Comparison of ENCODE assay signal across 8 cellular contexts in the genomic region with DNA sequence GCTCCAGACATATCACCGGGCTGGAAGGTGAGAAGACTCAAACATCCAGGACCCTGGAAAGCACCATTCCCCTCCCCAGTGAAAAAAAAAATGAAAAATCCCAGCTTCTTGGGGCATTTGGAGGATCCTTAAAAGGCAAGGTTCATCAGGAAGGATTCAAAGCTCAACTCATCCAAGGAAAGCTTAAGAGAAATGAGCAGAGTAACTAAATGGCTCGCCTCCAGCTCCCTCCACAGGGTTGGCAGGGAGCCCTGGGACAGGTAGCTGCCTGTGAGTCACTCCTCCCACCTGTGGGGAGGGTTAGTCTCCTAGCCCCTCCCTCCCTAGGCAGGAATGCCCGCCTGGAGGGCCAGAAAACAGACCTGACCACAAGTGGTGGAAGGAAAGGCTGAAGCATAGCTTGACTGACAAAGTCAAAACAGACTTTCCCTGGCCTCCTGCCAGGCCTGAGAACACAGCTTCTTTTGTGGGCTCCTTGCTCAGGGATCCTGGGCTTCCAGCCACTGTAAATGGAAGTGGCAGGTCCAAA. TPM values are rescaled to one million over a fixed set of nuclear protein-coding genes. Genes with fewer than 3 reads are reported as not detected.
DNase-seq lines count a peak whose midpoint lies in the region; ATAC-seq, FAIRE-seq and TF ChIP-seq lines count a peak whose summit lies in the region.

No MANE protein-coding gene starts in this region.

- no TSS peak for BruUV-seq in GM12878 (replicated peaks; lab: Mats Ljungman, UMichigan)

- TF ChIP-seq POLR2A in GM12878 (IDR thresholded peaks at IDR 0.05; ENCODE audit: low read depth, low read length) = no peak

- intact Hi-C loops in GM12878 (cut with micrococcal nuclease; ENCODE audit: unreplicated experiment) = loop anchor here (5.0 kb wide), 1 partner anchor 94 kb away; no protein-coding TSS in a partner anchor

- no peaks in the 10 kb centered on the region for H3K36me3 ChIP-seq in H7 (replicated peaks; ENCODE audit: control insufficient read depth, insufficient read depth, low read length)
- no peaks in the 10 kb centered on the region for H3K36me3 ChIP-seq in GM12878 (ENCODE audit: control insufficient read depth in 2 of 2, insufficient read depth in 2 of 2, low read length in 1 of 2)

- in situ Hi-C loops in ACHN (cut with HindIII; ENCODE audit: low pct_ligation_motif_present, low pct_unique_long_range_greater_than_20kb, low sequenced_read_pairs) (no loop called here), GM12878 (cut with MboI) (no loop called here)

- POLR2A ChIA-PET in GM12878 (lab: Charles Lee) = interaction anchor here (0.6 to 7.6 kb wide), 12 partner anchors 8 to 175 kb away, joined by 3 to 95 read pairs (median 4); partner anchors contain the start of genes G0S2 and UTP25

- TF ChIP-seq RAD21 in GM12878 (IDR thresholded peaks at IDR 0.05; ENCODE audit: insufficient read depth, low read depth, low read length) = no peak

- H4K20me1 ChIP-seq in GM12878 (ENCODE audit: control insufficient read depth, insufficient read depth) = no peaks in the 10 kb centered on the region

- no peak overlapping the region for H3K9ac ChIP-seq in GM12878 (ENCODE audit: control insufficient read depth, insufficient read depth, low read length)

- H3K4me2 ChIP-seq in GM12878 (ENCODE audit: control insufficient read depth, insufficient read depth) = no peak overlapping the region

- no peak overlapping the region for H3K27ac ChIP-seq in GM12878 (ENCODE audit: control insufficient read depth, insufficient read depth)

- no peak overlapping the region for H2AFZ ChIP-seq in GM12878 (ENCODE audit: control insufficient read depth, low read depth, low read length)

- RAD21 ChIA-PET in GM12878 (lab: Charles Lee; ENCODE audit: unreplicated experiment) = interaction anchor here (0.7 to 15.7 kb wide), 23 partner anchors 9 to 98 kb away, joined by 3 to 195 read pairs (median 7); partner anchors contain the start of gene G0S2

- DNase-seq in ACHN (peak; percentile 42), H7 (peak; percentile 85), RPMI7951 (ENCODE audit: low read depth) (peak; percentile 91), GM12878 (ENCODE audit: low read depth, low spot score) (no peak), left kidney (ENCODE audit: low read depth, low spot score) (peak; percentile 61)
- DNase-seq in stimulated activated CD8-positive, alpha-beta memory T cell treated with anti-CD3 and anti-CD28 coated beads, Interleukin-2, amount 100 ng/mL, for 48 hours (ENCODE audit: low read depth in 2 of 2) = peak; percentile 50 to 51

- TF ChIP-seq CTCF in GM12878 (IDR thresholded peaks at IDR 0.05 in 2 of 3, conservative IDR thresholded peaks at IDR 0.05 in 1 of 3; ENCODE audit: control insufficient read depth in 2 of 3, extremely low read depth in 1 of 3, insufficient read depth in 1 of 3, low read depth in 3 of 3, low read length in 3 of 3) = no peak

- H3K4me1 ChIP-seq in GM12878 (ENCODE audit: control insufficient read depth, insufficient read depth, low read length) = peaks cover 26% of the 10 kb centered on the region

- 41% methylated on average over 3 of the region's 3 CpGs for WGBS in GM12878 (ENCODE audit: insufficient coverage, insufficient replicate concordance, low lambda C conversion rate, missing lambda C conversion rate)

- TF ChIP-seq EP300 in GM12878 (IDR thresholded peaks at IDR 0.05; ENCODE audit: borderline replicate concordance in 1 of 2, control insufficient read depth in 1 of 2, low read depth in 2 of 2, low read length in 2 of 2) = no peak

- H3K9me3 ChIP-seq in GM12878 (replicated peaks; ENCODE audit: control insufficient read depth, insufficient read depth, low read length) = no peaks in the 10 kb centered on the region

- SMC1A ChIA-PET in GM12878 (lab: Charles Lee; ENCODE audit: uncharacterized antibody, unreplicated experiment) = interaction anchor here (0.6 to 17.6 kb wide), 25 partner anchors 11 to 103 kb away, joined by 3 to 261 read pairs (median 3); partner anchors contain the start of genes G0S2, HSD11B1 and TRAF3IP3

- CTCF ChIA-PET in GM12878 (lab: Yijun Ruan, JAX) = interaction anchor here (0.6 to 4.0 kb wide), 27 partner anchors 9 to 172 kb away, joined by 3 to 58 read pairs (median 5); partner anchors contain the start of genes C1orf74, G0S2 and TRAF3IP3

- ATAC-seq in GM12878 = peak; percentile 49
- no peak for ATAC-seq in HG03025 (IDR thresholded peaks at IDR 0.05; ENCODE audit: low FRiP score, unreplicated experiment)
- no peak for ATAC-seq in GM21528 (IDR thresholded peaks at IDR 0.05; ENCODE audit: low FRiP score, unreplicated experiment)

- no peak for FAIRE-seq in GM12878 (lab: Jason Lieb, UNC)

- H3K27me3 ChIP-seq in H7 (ENCODE audit: control insufficient read depth, insufficient read depth, low read length) (no peaks in the 10 kb centered on the region; the same call in 1 of the 2 replicates), GM12878 (replicated peaks in 1 of 2; ENCODE audit: control insufficient read depth in 2 of 2, insufficient read depth in 2 of 2, low read length in 1 of 2) (no peaks in the 10 kb centered on the region)

- no peaks in the 10 kb centered on the region for H3K79me2 ChIP-seq in GM12878 (ENCODE audit: control insufficient read depth, insufficient read depth, low read length)

- H3K4me3 ChIP-seq in H7 (ENCODE audit: insufficient read depth, low read depth, low read length) (no peak overlapping the region), GM12878 (no peak overlapping the region)

TF ChIP-seq in GM12878, 131 proteins besides CTCF, POLR2A, EP300 and RAD21 (continues in another document):
- TF ChIP-seq GATAD2B (conservative IDR thresholded peaks at IDR 0.05; ENCODE audit: low read depth) (0 out of 2 replicates have a peak, but pooled peaks have one; percentile 30), SREBF2 (IDR thresholded peaks at IDR 0.05; ENCODE audit: low read length) (no peak)

RNA-seq across cellular contexts. Expression of gene LAMB3, which starts 0.7 kb away (rescaled TPM):
- 0.45 and 1.0 TPM in 2 replicates for total RNA-seq in H7 (2014; rRNA removed; shearing (Covaris generic))
- total RNA-seq in RPMI7951 (2014; rRNA removed; shearing (Covaris generic)) = 20.2 and 22.5 TPM in 2 replicates
- total RNA-seq in GM12878 (2013; cell fraction: nucleolus; rRNA removed) = 1.8 and 2.5 TPM in 2 replicates
- 0.11 and 1.2 TPM in 2 replicates for total RNA-seq in GM12878 (2014; rRNA removed)
- total RNA-seq in GM12878 (2014; rRNA removed; fragmentation: Illumina TruSeq; extraction: Trizol) = 0.09 TPM in 2 replicates
- 0.31 and 0.64 TPM in 2 replicates for total RNA-seq in GM12878 (2021)
- polyA plus RNA-seq in GM12878 (2011; ENCODE audit: low read depth) = 0.14 TPM
- 0.92 and 1.8 TPM in 2 replicates for polyA plus RNA-seq in GM12878 (2011; rRNA removed)
- 2.2 and 2.6 TPM in 2 replicates for polyA plus RNA-seq in GM12878 (2011; cell fraction: cytosol; rRNA removed)
- polyA plus RNA-seq in GM12878 (2011; cell fraction: nucleus; rRNA removed) = 2.1 and 4.1 TPM in 2 replicates
- polyA plus RNA-seq in GM12878 (2012) = 0.44 and 0.65 TPM in 2 replicates
- polyA plus RNA-seq in GM12878 (2014; fragmentation: Illumina TruSeq; extraction: Trizol) = 0.04 TPM in 1 of 2 replicates, not detected in the other
- polyA plus RNA-seq in GM12878 (2014; fragmentation: Nextera tagmentation; extraction: Ambion mirVana) = under 1 TPM in 1 of 2 experiments, not detected in 1; 0.04 TPM
- polyA plus RNA-seq in GM12878 (2014; rRNA removed) = 0.10 and 0.25 TPM in 2 replicates
- under 1 TPM; 0.10 to 0.19 TPM for polyA plus RNA-seq in GM12878 (2016; fragmentation: Nextera tagmentation; extraction: Ambion mirVana)
- polyA minus RNA-seq in GM12878 (2011; rRNA and poly(A)+ RNA removed) = 1.6 and 2.9 TPM in 2 replicates
- 2.3 and 2.5 TPM in 2 replicates for polyA minus RNA-seq in GM12878 (2011; cell fraction: cytosol; rRNA and poly(A)+ RNA removed)
- polyA minus RNA-seq in GM12878 (2011; cell fraction: nucleus; rRNA and poly(A)+ RNA removed) = 2.1 and 2.7 TPM in 2 replicates

RNA-seq across cellular contexts. Expression of gene G0S2, which starts 22.3 kb away (rescaled TPM):
- 0.48 and 0.74 TPM in 2 replicates for total RNA-seq in H7 (2014; rRNA removed; shearing (Covaris generic))
- total RNA-seq in RPMI7951 (2014; rRNA removed; shearing (Covaris generic)) = 20.9 and 31.5 TPM in 2 replicates
- 0.69 TPM in 1 of 2 replicates, not detected in the other for total RNA-seq in GM12878 (2013; cell fraction: nucleolus; rRNA removed)
- 0.22 and 0.34 TPM in 2 replicates for total RNA-seq in GM12878 (2014; rRNA removed)
- total RNA-seq in GM12878 (2014; rRNA removed; fragmentation: Illumina TruSeq; extraction: Trizol) = 0.18 TPM in 1 of 2 replicates, not detected in the other
- total RNA-seq in GM12878 (2021) = 0.24 and 0.51 TPM in 2 replicates
- not detected for polyA plus RNA-seq in GM12878 (2011; ENCODE audit: low read depth)
- polyA plus RNA-seq in GM12878 (2011; rRNA removed) = 0.13 and 0.26 TPM in 2 replicates
- 0.31 and 0.32 TPM in 2 replicates for polyA plus RNA-seq in GM12878 (2011; cell fraction: cytosol; rRNA removed)
- 0.18 TPM in 1 of 2 replicates, not detected in the other for polyA plus RNA-seq in GM12878 (2011; cell fraction: nucleus; rRNA removed)
- polyA plus RNA-seq in GM12878 (2012) = 1.2 and 3.6 TPM in 2 replicates
- 0.13 TPM in 1 of 2 replicates, not detected in the other for polyA plus RNA-seq in GM12878 (2014; fragmentation: Illumina TruSeq; extraction: Trizol)
- under 1 TPM; 0.07 to 0.08 TPM for polyA plus RNA-seq in GM12878 (2014; fragmentation: Nextera tagmentation; extraction: Ambion mirVana)
- polyA plus RNA-seq in GM12878 (2014; rRNA removed) = 0.26 TPM in 1 of 2 replicates, not detected in the other
- under 1 TPM; 0.20 to 0.48 TPM for polyA plus RNA-seq in GM12878 (2016; fragmentation: Nextera tagmentation; extraction: Ambion mirVana)
- not detected in 2 replicates for polyA minus RNA-seq in GM12878 (2011; rRNA and poly(A)+ RNA removed)
- polyA minus RNA-seq in GM12878 (2011; cell fraction: cytosol; rRNA and poly(A)+ RNA removed) = not detected in 2 replicates
- polyA minus RNA-seq in GM12878 (2011; cell fraction: nucleus; rRNA and poly(A)+ RNA removed) = not detected in 2 replicates

RNA-seq across cellular contexts. Expression of gene HSD11B1, which starts 51.7 kb away (rescaled TPM):
- total RNA-seq in H7 (2014; rRNA removed; shearing (Covaris generic)) = not detected in 2 replicates
- total RNA-seq in RPMI7951 (2014; rRNA removed; shearing (Covaris generic)) = 0.20 and 0.72 TPM in 2 replicates
- total RNA-seq in GM12878 (2013; cell fraction: nucleolus; rRNA removed) = not detected in 2 replicates
- total RNA-seq in GM12878 (2014; rRNA removed) = not detected in 2 replicates
- not detected in 2 replicates for total RNA-seq in GM12878 (2014; rRNA removed; fragmentation: Illumina TruSeq; extraction: Trizol)
- not detected in 2 replicates for total RNA-seq in GM12878 (2021)
- not detected for polyA plus RNA-seq in GM12878 (2011; ENCODE audit: low read depth)
- 0.10 and 0.15 TPM in 2 replicates for polyA plus RNA-seq in GM12878 (2011; rRNA removed)
- polyA plus RNA-seq in GM12878 (2011; cell fraction: cytosol; rRNA removed) = 0.07 TPM in 1 of 2 replicates, not detected in the other
- 0.13 TPM in 1 of 2 replicates, not detected in the other for polyA plus RNA-seq in GM12878 (2011; cell fraction: nucleus; rRNA removed)
- polyA plus RNA-seq in GM12878 (2012) = not detected in 2 replicates
- not detected in 2 replicates for polyA plus RNA-seq in GM12878 (2014; fragmentation: Illumina TruSeq; extraction: Trizol)
- under 1 TPM; 0.04 to 0.27 TPM for polyA plus RNA-seq in GM12878 (2014; fragmentation: Nextera tagmentation; extraction: Ambion mirVana)
- polyA plus RNA-seq in GM12878 (2014; rRNA removed) = 0.05 TPM in 1 of 2 replicates, not detected in the other
- polyA plus RNA-seq in GM12878 (2016; fragmentation: Nextera tagmentation; extraction: Ambion mirVana) = not detected
- polyA minus RNA-seq in GM12878 (2011; rRNA and poly(A)+ RNA removed) = 0.26 TPM in 1 of 2 replicates, not detected in the other
- polyA minus RNA-seq in GM12878 (2011; cell fraction: cytosol; rRNA and poly(A)+ RNA removed) = not detected in 2 replicates
- not detected in 2 replicates for polyA minus RNA-seq in GM12878 (2011; cell fraction: nucleus; rRNA and poly(A)+ RNA removed)

Comparison
In these comparisons a context has a peak if more than half of its experiments do, and no peak if none do; other contexts are left out.
1. RNA of gene G0S2, which starts 22.3 kb away (total RNA-seq): 20.9 to 31.5 TPM in RPMI7951; 0.48 to 0.74 TPM in H7 and 0.18 to 0.69 TPM in GM12878; every median in the first group is over 10 times any median in the second.